14 cellular contexts compared by ENCODE assay signal in genomic region chr10:133359554-133359971, GRCh38. TPM values are rescaled to one million over a fixed set of nuclear protein-coding genes. Genes with fewer than 3 reads are reported as not detected.
DNase-seq lines count a peak whose midpoint lies in the region; ATAC-seq, FAIRE-seq and TF ChIP-seq lines count a peak whose summit lies in the region.
"Had no signal": no experiment of that assay in that cellular context is flagged by ENCODE, and none has a peak within 500 bp of the region (broad histone marks: within the 10 kb centered on the region; RNA-seq: fewer than 3 reads in every experiment).

No MANE protein-coding gene starts in this region.

- no peak overlapping the region for H3K27ac Mint-ChIP-seq in activated CD4-positive, alpha-beta T cell treated with anti-CD3 and anti-CD28 coated beads for 36 hours

- DNase-seq in activated CD4-positive, alpha-beta T cell treated with anti-CD3 and anti-CD28 coated beads for 36 hours: peak; percentile 47
- no peak for DNase-seq in activated CD4-positive, alpha-beta T cell treated with anti-CD3 and anti-CD28 coated beads, Interleukin-2, amount 50 U/mL, for 4 hours
- DNase-seq in NCI-H146 treated with DMSO at 0.1 percent for 48 hours (lab: John Stamatoyannopoulos, UW; ENCODE audit: unreplicated experiment): peak; percentile 49
- DNase-seq in astrocyte of the hippocampus (ENCODE audit: low read depth, low spot score): peak; percentile 30
- peak; percentile 51 to 91 (median 76) for DNase-seq in pancreas
- DNase-seq in SKM-1 treated with dmso at 0.1 percent for 144 hours (lab: John Stamatoyannopoulos, UW; ENCODE audit: unreplicated experiment): no peak
- no peak for DNase-seq in gastrocnemius medialis
- DNase-seq in upper lobe of right lung: no peak
- DNase-seq: cerebellar nuclear complex, kidney glomerular epithelial cell, NCI-H524 treated with DMSO at 0.1 percent for 48 hours had no signal

- in situ Hi-C loops in gastrocnemius medialis (cut with MboI; ENCODE audit: low sequenced_read_pairs in 4 of 4): no loop called here

- no peak for FAIRE-seq in pancreas (lab: Jason Lieb, UNC)

- H3K27me3 Mint-ChIP-seq in activated CD4-positive, alpha-beta T cell treated with anti-CD3 and anti-CD28 coated beads for 36 hours: no peaks in the 10 kb centered on the region

- no peak for TF ChIP-seq POLR2A in gastrocnemius medialis (IDR thresholded peaks at IDR 0.05)

- WGBS in pancreas, 2 donors: 14 to 15% methylated on average over 6 of the region's 6 CpGs

- ATAC-seq in activated CD4-positive, alpha-beta T cell treated with anti-CD3 and anti-CD28 coated beads for 36 hours: no peak
- ATAC-seq in pancreas (peak; percentile 58 to 59 (median 58)), gastrocnemius medialis (no peak), upper lobe of right lung (no peak)
- ATAC-seq: psoas muscle had no signal

- peaks cover 0 to 13% (median 0%) of the 10 kb centered on the region in 3 donors for H3K36me3 ChIP-seq in pancreas
- H3K36me3 ChIP-seq in gastrocnemius medialis: peaks cover 0 to 23% of the 10 kb centered on the region in 2 donors
- H3K36me3 ChIP-seq in upper lobe of right lung: peaks cover 17% of the 10 kb centered on the region

- peak overlapping the region in 2 of 4 donors; percentile 5 to 32 for H3K27ac ChIP-seq in pancreas
- H3K27ac ChIP-seq in gastrocnemius medialis: no peak overlapping the region
- no peak overlapping the region for H3K27ac ChIP-seq in upper lobe of right lung
- H3K27ac ChIP-seq: psoas muscle had no signal

- TF ChIP-seq CTCF in pancreas (IDR thresholded peaks at IDR 0.05) (no peak), gastrocnemius medialis (IDR thresholded peaks at IDR 0.05 in 4 of 5, conservative IDR thresholded peaks at IDR 0.05 in 1 of 5) (no peak), upper lobe of right lung (IDR thresholded peaks at IDR 0.05) (no peak)

- peaks cover 7% of the 10 kb centered on the region for H3K4me1 Mint-ChIP-seq in activated CD4-positive, alpha-beta T cell treated with anti-CD3 and anti-CD28 coated beads for 36 hours

- no peaks in the 10 kb centered on the region for H3K9me3 Mint-ChIP-seq in activated CD4-positive, alpha-beta T cell treated with anti-CD3 and anti-CD28 coated beads for 36 hours (ENCODE audit: low read depth)

- H3K4me1 ChIP-seq in pancreas: peaks cover 10 to 20% (median 10%) of the 10 kb centered on the region in 3 donors
- H3K4me1 ChIP-seq in gastrocnemius medialis: peaks cover 4 to 8% of the 10 kb centered on the region in 2 donors
- H3K4me1 ChIP-seq in upper lobe of right lung: peaks cover 11% of the 10 kb centered on the region

- no peaks in the 10 kb centered on the region for H3K27me3 ChIP-seq in pancreas
- peaks cover 4 to 21% (median 13%) of the 10 kb centered on the region in 3 donors for H3K27me3 ChIP-seq in gastrocnemius medialis
- no peaks in the 10 kb centered on the region for H3K27me3 ChIP-seq in upper lobe of right lung
- H3K27me3 ChIP-seq: tibial nerve had no signal

- no peak overlapping the region for H3K4me3 Mint-ChIP-seq in activated CD4-positive, alpha-beta T cell treated with anti-CD3 and anti-CD28 coated beads for 36 hours

- CTCF ChIA-PET in activated CD4-positive, alpha-beta T cell treated with anti-CD3 and anti-CD28 coated beads for 36 hours (lab: Charles Lee): interaction anchor here (0.6 kb wide), 1 partner anchor 1265 kb away, joined by 3 read pairs; no protein-coding TSS in a partner anchor

- intact Hi-C loops in activated CD4-positive, alpha-beta T cell treated with anti-CD3 and anti-CD28 coated beads for 36 hours (cut with DNase I, micrococcal nuclease): loop anchor here (2.0 to 5.0 kb wide), 4 partner anchors 13 to 1052 kb away; partner anchors contain the start of genes ECHS1 (in 1 of the 2), INPP5A (in 1 of the 2), STK32C (in 1 of the 2) and TUBGCP2 (in 1 of the 2)
- intact Hi-C loops in pancreas (cut with DNase I) (no loop called here), gastrocnemius medialis (cut with DNase I; ENCODE audit: low total_unique reads) (no loop called here), upper lobe of right lung (cut with DNase I) (no loop called here)

- POLR2A ChIA-PET in activated CD4-positive, alpha-beta T cell treated with anti-CD3 and anti-CD28 coated beads for 36 hours (lab: Charles Lee): no interaction called here

- peaks cover 10% of the 10 kb centered on the region for H3K36me3 Mint-ChIP-seq in activated CD4-positive, alpha-beta T cell treated with anti-CD3 and anti-CD28 coated beads for 36 hours (ENCODE audit: low read depth)

- H3K4me3 ChIP-seq in pancreas (no peak overlapping the region), gastrocnemius medialis (no peak overlapping the region), upper lobe of right lung (no peak overlapping the region)
- H3K4me3 ChIP-seq: psoas muscle, tibial nerve had no signal

- H3K9me3 ChIP-seq in pancreas (no peaks in the 10 kb centered on the region), gastrocnemius medialis (no peaks in the 10 kb centered on the region), upper lobe of right lung (no peaks in the 10 kb centered on the region)
- H3K9me3 ChIP-seq: psoas muscle had no signal

RNA-seq across cellular contexts. Expression of gene FUOM, which starts 1.7 kb away (rescaled TPM):
- total RNA-seq in activated CD4-positive, alpha-beta T cell treated with anti-CD3 and anti-CD28 coated beads for 36 hours: 10 to 100 TPM; 28.3 to 37.0 TPM
- total RNA-seq in pancreas (10 to 100 TPM in 2 of 6 donors, 1 to 10 TPM in 4; 6.3 to 19.2 (median 6.7) TPM), gastrocnemius medialis (1 to 10 TPM; 3.2 to 8.9 (median 5.6) TPM), upper lobe of right lung (21.2 TPM)
- 10 to 100 TPM; 18.0 to 18.6 TPM for polyA plus RNA-seq in pancreas

RNA-seq across cellular contexts. Expression of gene PRAP1, which starts 12.4 kb away (rescaled TPM):
- not detected for total RNA-seq in activated CD4-positive, alpha-beta T cell treated with anti-CD3 and anti-CD28 coated beads for 36 hours
- total RNA-seq in pancreas: not detected
- polyA plus RNA-seq in pancreas: not detected
- 1 to 10 TPM in 2 of 4 donors, under 1 TPM in 1, not detected in 1; 0.59 to 1.4 (median 1.1) TPM for total RNA-seq in gastrocnemius medialis
- not detected for total RNA-seq in upper lobe of right lung
- total RNA-seq: psoas muscle; T-helper 2 cell treated with Interferon-gamma antibody and Interleukin-4, amounts not matched to agents 100 ng/mL and 5 ng/mL, for 36 hours had no signal

RNA-seq across cellular contexts. Expression of gene ECHS1, which starts 13.6 kb away (rescaled TPM):
- 10 to 100 TPM; 42.0 to 56.7 TPM for total RNA-seq in activated CD4-positive, alpha-beta T cell treated with anti-CD3 and anti-CD28 coated beads for 36 hours
- total RNA-seq in pancreas: 10 to 100 TPM; 32.4 to 47.2 (median 36.1) TPM
- 10 to 100 TPM; 43.0 to 69.2 TPM for polyA plus RNA-seq in pancreas
- 100 to 1,000 TPM in 3 of 4 donors, 10 to 100 TPM in 1; 96.7 to 123 (median 106) TPM for total RNA-seq in gastrocnemius medialis
- 55.8 TPM for total RNA-seq in upper lobe of right lung

RNA-seq across cellular contexts. Expression of gene PAOX, which starts 19.5 kb away (rescaled TPM):
- total RNA-seq in activated CD4-positive, alpha-beta T cell treated with anti-CD3 and anti-CD28 coated beads for 36 hours: 1 to 10 TPM; 3.0 to 6.2 TPM
- total RNA-seq in pancreas (1 to 10 TPM; 2.8 to 4.9 (median 3.4) TPM), gastrocnemius medialis (1 to 10 TPM; 4.9 to 7.7 (median 6.7) TPM), upper lobe of right lung (6.0 TPM)
- polyA plus RNA-seq in pancreas: 1 to 10 TPM; 6.4 to 9.9 TPM

RNA-seq across cellular contexts. Expression of gene CALY, which starts 22.9 kb away (rescaled TPM):
- total RNA-seq in activated CD4-positive, alpha-beta T cell treated with anti-CD3 and anti-CD28 coated beads for 36 hours: not detected
- total RNA-seq in pancreas (1 to 10 TPM in 4 of 6 donors, under 1 TPM in 2; 0.75 to 7.0 (median 2.3) TPM), gastrocnemius medialis (not detected), upper lobe of right lung (not detected)
- polyA plus RNA-seq in pancreas: 10 to 100 TPM in 1 of 2 donors, 1 to 10 TPM in 1; 3.7 to 17.8 TPM
- total RNA-seq: psoas muscle; T-helper 2 cell treated with Interferon-gamma antibody and Interleukin-4, amounts not matched to agents 100 ng/mL and 5 ng/mL, for 36 hours had no signal

Comparison
In these comparisons a context has a peak if more than half of its experiments do, and no peak if none do; other contexts are left out.
1. DNase-seq: peak in activated CD4-positive, alpha-beta T cell treated with anti-CD3 and anti-CD28 coated beads for 36 hours (single experiment), NCI-H146 treated with DMSO at 0.1 percent for 48 hours (single experiment), astrocyte of the hippocampus (single experiment) and pancreas (6 of 6); none in activated CD4-positive, alpha-beta T cell treated with anti-CD3 and anti-CD28 coated beads, Interleukin-2, amount 50 U/mL, for 4 hours (0 of 2), SKM-1 treated with dmso at 0.1 percent for 144 hours (single experiment), gastrocnemius medialis (0 of 2) and upper lobe of right lung (single experiment).
2. ATAC-seq: peak in pancreas (4 of 4); none in activated CD4-positive, alpha-beta T cell treated with anti-CD3 and anti-CD28 coated beads for 36 hours (single experiment), gastrocnemius medialis (0 of 2) and upper lobe of right lung (single experiment).
3. intact Hi-C loops: an anchor here in activated CD4-positive, alpha-beta T cell treated with anti-CD3 and anti-CD28 coated beads for 36 hours (2.0 to 5.0 kb wide); none called in pancreas, gastrocnemius medialis and upper lobe of right lung.